ENCODE assay signal across 21 cellular contexts in the genomic region with DNA sequence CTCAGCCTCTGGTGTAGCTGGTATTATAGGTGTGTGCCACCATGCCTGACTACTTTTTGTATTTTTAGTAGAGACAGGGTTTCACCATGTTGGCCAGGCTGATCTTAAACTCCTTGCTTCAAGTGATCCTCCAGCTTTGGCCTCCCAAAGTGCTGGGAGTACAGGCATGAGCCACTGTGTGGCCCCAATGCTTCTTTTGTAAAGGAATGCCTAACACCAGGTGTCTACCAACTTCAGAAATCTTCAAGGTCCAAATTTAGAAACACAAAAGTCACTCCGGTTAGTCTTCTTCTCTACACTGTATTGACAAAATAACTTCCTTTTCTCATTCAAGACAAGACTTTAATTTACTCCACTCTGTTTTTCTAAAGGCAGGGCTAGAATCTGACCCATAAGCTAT.
DNase-seq lines count a peak whose midpoint lies in the region; ATAC-seq, FAIRE-seq and TF ChIP-seq lines count a peak whose summit lies in the region.
"Had no signal": no experiment of that assay in that cellular context is flagged by ENCODE, and none has a peak within 500 bp of the region (broad histone marks: within the 10 kb centered on the region; RNA-seq: fewer than 3 reads in every experiment).

No MANE protein-coding gene starts in this region.

- no peak overlapping the region for H3K27ac ChIP-seq in H1 (ENCODE audit: low read depth, low read length)
- no peak overlapping the region for H3K27ac ChIP-seq in prostate gland
- H3K27ac ChIP-seq: 22Rv1, A549 had no signal

- POLR2A ChIA-PET in H1 (lab: Charles Lee; ENCODE audit: partially characterized antibody) = no interaction called here

- TF ChIP-seq EP300 in H1 (IDR thresholded peaks at IDR 0.05; ENCODE audit: borderline replicate concordance in 1 of 2, low read depth in 2 of 2, low read length in 2 of 2) = no peak

- 33% methylated on average over 1 of the region's 1 CpG; no CpG with 5 or more reads in 1 of the 2 experiments for WGBS in H1 (ENCODE audit: extremely low coverage in 1 of 2, insufficient coverage in 1 of 2, insufficient read length in 1 of 2, insufficient replicate concordance in 2 of 2, low coverage in 1 of 2, low lambda C conversion rate in 2 of 2, missing lambda C conversion rate in 1 of 2), 2 experiments
- WGBS in prostate gland = 94% methylated on average over 1 of the region's 1 CpG

- H3K27me3 Mint-ChIP-seq in stimulated activated memory B cell treated with anti-CD40 and anti-IgM and Interleukin-4, amounts not matched to agents 10 μg/mL and 1 μg/mL and 100 μg/mL, for 72 hours = no peaks in the 10 kb centered on the region
- H3K27me3 Mint-ChIP-seq in chondrocyte (ENCODE audit: low read depth) = no peaks in the 10 kb centered on the region
- H3K27me3 Mint-ChIP-seq: CD4-positive, alpha-beta memory T cell had no signal

- H3K4me1 Mint-ChIP-seq in stimulated activated memory B cell treated with anti-CD40 and anti-IgM and Interleukin-4, amounts not matched to agents 10 μg/mL and 1 μg/mL and 100 μg/mL, for 72 hours = peaks cover 7% of the 10 kb centered on the region
- peaks cover 18% of the 10 kb centered on the region for H3K4me1 Mint-ChIP-seq in chondrocyte (ENCODE audit: low read depth)
- H3K4me1 Mint-ChIP-seq: CD14-positive monocyte; CD4-positive, alpha-beta memory T cell had no signal

- H4K91ac ChIP-seq in H1 (replicated peaks; ENCODE audit: insufficient read length, low read length) = no peak overlapping the region

- H3K79me1 ChIP-seq in H1 (ENCODE audit: low read depth, low read length) = no peaks in the 10 kb centered on the region

- H3K4me3 ChIP-seq in NT2/D1 (ENCODE audit: insufficient read length, low read depth) = no peak overlapping the region
- no peak overlapping the region for H3K4me3 ChIP-seq in H1 (ENCODE audit: extremely low read depth in 1 of 4, insufficient read depth in 2 of 4, low read depth in 3 of 4, low read length in 4 of 4)
- no peak overlapping the region for H3K4me3 ChIP-seq in prostate gland
- H3K4me3 ChIP-seq: A549 had no signal

- H3K27me3 ChIP-seq in NT2/D1 (ENCODE audit: insufficient read depth, insufficient read length) (no peaks in the 10 kb centered on the region), H1 (replicated peaks in 1 of 4; ENCODE audit: control insufficient read depth in 3 of 4, extremely low read depth in 1 of 4, insufficient read depth in 3 of 4, low read length in 3 of 4) (no peaks in the 10 kb centered on the region), prostate gland (replicated peaks; ENCODE audit: insufficient read depth) (no peaks in the 10 kb centered on the region)

- TF ChIP-seq POLR2A in H1 (IDR thresholded peaks at IDR 0.05; ENCODE audit: control extremely low read depth in 1 of 2, low read depth in 2 of 2, low read length in 2 of 2) (no peak), prostate gland (IDR thresholded peaks at IDR 0.05) (no peak)

- no peak for ATAC-seq in stimulated activated memory B cell treated with anti-CD40 and anti-IgM and Interleukin-4, amounts not matched to agents 10 μg/mL and 1 μg/mL and 100 μg/mL, for 72 hours
- no peak for ATAC-seq in GM19395 (IDR thresholded peaks at IDR 0.05; ENCODE audit: unreplicated experiment)
- ATAC-seq: A549, HepG2 had no signal

- no peak overlapping the region for H2AFZ ChIP-seq in H1 (ENCODE audit: low read length)

- FAIRE-seq in H1 (lab: Jason Lieb, UNC) = no peak
- FAIRE-seq: A549, HepG2, HTR-8/SVneo had no signal

- no peak overlapping the region for H2BK20ac ChIP-seq in H1 (ENCODE audit: low read length)

- H3K79me2 ChIP-seq in H1 (ENCODE audit: control insufficient read depth in 1 of 2, insufficient read depth in 2 of 2, low read length in 2 of 2) = no peaks in the 10 kb centered on the region

- no peaks in the 10 kb centered on the region for H3K23me2 ChIP-seq in H1 (ENCODE audit: low read depth, low read length)

- H3K56ac ChIP-seq in H1 (replicated peaks; ENCODE audit: insufficient read length, low read depth, low read length) = no peak overlapping the region

- no peaks in the 10 kb centered on the region for H3K36me3 ChIP-seq in NT2/D1 (ENCODE audit: insufficient read depth, insufficient read length, low read length)
- H3K36me3 ChIP-seq in H1 (ENCODE audit: control insufficient read depth in 2 of 4, insufficient read depth in 4 of 4, low read length in 3 of 4) = no peaks in the 10 kb centered on the region
- no peaks in the 10 kb centered on the region for H3K36me3 ChIP-seq in prostate gland

- CTCF ChIA-PET in H1 (lab: Charles Lee; ENCODE audit: partially characterized antibody) = interaction anchor here (1.0 kb wide), 2 partner anchors 10 kb away, joined by 3 read pairs; no protein-coding TSS in a partner anchor

- no peak overlapping the region for H3K14ac ChIP-seq in H1 (ENCODE audit: insufficient read length)

- no peak overlapping the region for H3K18ac ChIP-seq in H1 (ENCODE audit: extremely low read depth, low read length)

- H3K23ac ChIP-seq in H1 (ENCODE audit: insufficient read length) = no peak overlapping the region

- no peaks in the 10 kb centered on the region for H3K36me3 Mint-ChIP-seq in stimulated activated memory B cell treated with anti-CD40 and anti-IgM and Interleukin-4, amounts not matched to agents 10 μg/mL and 1 μg/mL and 100 μg/mL, for 72 hours
- no peaks in the 10 kb centered on the region for H3K36me3 Mint-ChIP-seq in chondrocyte (ENCODE audit: low read depth)
- H3K36me3 Mint-ChIP-seq: CD14-positive monocyte; CD4-positive, alpha-beta memory T cell had no signal

- H3K9me3 ChIP-seq in NT2/D1 (ENCODE audit: insufficient read depth, low read length) = no peaks in the 10 kb centered on the region
- no peaks in the 10 kb centered on the region for H3K9me3 ChIP-seq in H1 (ENCODE audit: insufficient read depth in 2 of 2, low read depth in 1 of 2, low read length in 1 of 2)
- H3K9me3 ChIP-seq in prostate gland = no peaks in the 10 kb centered on the region
- H3K9me3 ChIP-seq: A549 had no signal

- H3K4me2 ChIP-seq in H1 (ENCODE audit: insufficient read depth in 1 of 2, low read depth in 2 of 2, low read length in 2 of 2) = peak overlapping the region; percentile 4 to 43; a peak in 1 of 4 replicates
- H3K4me2 ChIP-seq: A549 had no signal

- no peak overlapping the region for H2BK15ac ChIP-seq in H1 (ENCODE audit: low read length)

- intact Hi-C loops in prostate gland (cut with DNase I) = no loop called here

- no peaks in the 10 kb centered on the region for H3K9me3 Mint-ChIP-seq in stimulated activated memory B cell treated with anti-CD40 and anti-IgM and Interleukin-4, amounts not matched to agents 10 μg/mL and 1 μg/mL and 100 μg/mL, for 72 hours
- H3K9me3 Mint-ChIP-seq in chondrocyte (ENCODE audit: low read depth) = no peaks in the 10 kb centered on the region
- H3K9me3 Mint-ChIP-seq: HFFc6 had no signal

- no peaks in the 10 kb centered on the region for H4K20me1 ChIP-seq in H1 (replicated peaks in 1 of 2; ENCODE audit: control insufficient read depth in 1 of 2, insufficient read depth in 2 of 2, low read length in 2 of 2)

- DNase-seq in NCI-H2029 treated with DMSO at 0.1 percent for 48 hours (lab: John Stamatoyannopoulos, UW) = peak; percentile 9
- no peak for DNase-seq in NCI-H2029 (lab: John Stamatoyannopoulos, UW)
- peak; percentile 13 for DNase-seq in NT2/D1 (ENCODE audit: low read depth, low spot score)
- peak in 1 of 2 experiments; percentile 45 for DNase-seq in H1 (ENCODE audit: low read depth in 1 of 2, low spot score in 2 of 2)
- DNase-seq in chondrocyte (ENCODE audit: low spot score) = no peak
- no peak for DNase-seq in prostate gland (ENCODE audit: low spot score)
- DNase-seq: AML-193; CD4-positive, alpha-beta memory T cell; DMS153; DMS79; GDM1; HCEC 1CT; HFFc6 had no signal

- TF ChIP-seq RAD21 in H1 (IDR thresholded peaks at IDR 0.05 in 1 of 2, conservative IDR thresholded peaks at IDR 0.05 in 1 of 2; ENCODE audit: low read depth in 2 of 2, low read length in 2 of 2) = peak in 1 of 2 experiments; percentile 25; a peak in 1 of 4 replicates

- H3K4me3 Mint-ChIP-seq in stimulated activated memory B cell treated with anti-CD40 and anti-IgM and Interleukin-4, amounts not matched to agents 10 μg/mL and 1 μg/mL and 100 μg/mL, for 72 hours = no peak overlapping the region
- H3K4me3 Mint-ChIP-seq in chondrocyte (ENCODE audit: unreplicated experiment) = no peak overlapping the region
- H3K4me3 Mint-ChIP-seq: CD14-positive monocyte; CD4-positive, alpha-beta memory T cell; HFFc6; IgD-negative memory B cell had no signal

- peak overlapping the region; percentile 31 for H3K27ac Mint-ChIP-seq in stimulated activated memory B cell treated with anti-CD40 and anti-IgM and Interleukin-4, amounts not matched to agents 10 μg/mL and 1 μg/mL and 100 μg/mL, for 72 hours
- H3K27ac Mint-ChIP-seq in chondrocyte (ENCODE audit: unreplicated experiment) = no peak overlapping the region
- H3K27ac Mint-ChIP-seq: CD14-positive monocyte; CD4-positive, alpha-beta memory T cell; HFFc6; IgD-negative memory B cell had no signal

- H2BK12ac ChIP-seq in H1 (ENCODE audit: low read depth, low read length) = no peak overlapping the region

- H2BK120ac ChIP-seq in H1 (replicated peaks; ENCODE audit: low read depth, low read length) = no peak overlapping the region

- H2BK5ac ChIP-seq in H1 (ENCODE audit: low read depth, low read length) = no peak overlapping the region

- H4K5ac ChIP-seq in H1 (ENCODE audit: insufficient read length, low read depth, low read length) = no peak overlapping the region

- H3K4me1 ChIP-seq in NT2/D1 (ENCODE audit: insufficient read depth, insufficient read length) = no peaks in the 10 kb centered on the region
- peaks cover 0 to 13% (median under 1%) of the 10 kb centered on the region in 4 experiments; a peak in 1 of 7 replicates for H3K4me1 ChIP-seq in H1 (replicated peaks in 1 of 4; ENCODE audit: control insufficient read depth in 3 of 4, insufficient read depth in 4 of 4, low read length in 3 of 4)
- peaks cover 11% of the 10 kb centered on the region for H3K4me1 ChIP-seq in prostate gland (replicated peaks)
- H3K4me1 ChIP-seq: A549 had no signal

- H3K9ac ChIP-seq in NT2/D1 (ENCODE audit: insufficient read length, low read depth) (no peak overlapping the region), H1 (replicated peaks in 1 of 4; ENCODE audit: extremely low read depth in 1 of 4, low read depth in 3 of 4, low read length in 3 of 4) (no peak overlapping the region)

- H2AK5ac ChIP-seq in H1 (ENCODE audit: low read depth, low read length) = no peak overlapping the region

- H4K8ac ChIP-seq in H1 (ENCODE audit: extremely low read depth, insufficient read depth, low read length) = no peak overlapping the region

- TF ChIP-seq CTCF in H1 (IDR thresholded peaks at IDR 0.05; ENCODE audit: control extremely low read depth in 1 of 3, insufficient read depth in 1 of 3, low read depth in 1 of 3, low read length in 3 of 3) (no peak), chondrocyte (IDR thresholded peaks at IDR 0.05) (no peak), prostate gland (IDR thresholded peaks at IDR 0.05) (no peak)

- H3K4ac ChIP-seq in H1 (replicated peaks; ENCODE audit: insufficient read length, low read depth, low read length) = no peak overlapping the region

TF ChIP-seq in H1, 55 proteins besides CTCF, POLR2A, EP300 and RAD21 (continues in another document):
- no peak for TF ChIP-seq JUND (IDR thresholded peaks at IDR 0.05; ENCODE audit: low read length)
- TF ChIP-seq ZNF274 (IDR thresholded peaks at IDR 0.05; ENCODE audit: borderline replicate concordance, extremely low read depth, low read length) = no peak
- TF ChIP-seq RNF2 (IDR thresholded peaks at IDR 0.05; ENCODE audit: borderline replicate concordance, low read depth, low read length, missing control alignments, poor library complexity, severe bottlenecking) = no peak

Comparison
In these comparisons a context has a peak if more than half of its experiments do, and no peak if none do; other contexts are left out.
1. DNase-seq: peak in NCI-H2029 treated with DMSO at 0.1 percent for 48 hours (single experiment) and NT2/D1 (single experiment); none in NCI-H2029 (single experiment), chondrocyte (single experiment) and prostate gland (single experiment).